Comparison of ENCODE assay signal across 23 cellular contexts in genomic region chr10:108801775-108802516, GRCh38.
DNase-seq lines count a peak whose midpoint lies in the region; TF ChIP-seq lines count a peak whose summit lies in the region.
"Had no signal": no experiment of that assay in that cellular context is flagged by ENCODE, and none has a peak within 500 bp of the region (broad histone marks: within the 10 kb centered on the region; RNA-seq: fewer than 3 reads in every experiment).

No MANE protein-coding gene starts in this region.

- no peaks in the 10 kb centered on the region for H3K36me3 Mint-ChIP-seq in glutamatergic neuron (ENCODE audit: unreplicated experiment)
- H3K36me3 Mint-ChIP-seq: activated CD8-positive, alpha-beta memory T cell treated with anti-CD3 and anti-CD28 coated beads, Interleukin-2, amount 10 ng/mL, durations not matched to agents 7 days and 5 days; CD4-positive, alpha-beta memory T cell had no signal

- H3K36me3 ChIP-seq in osteoblast (ENCODE audit: insufficient read depth, low read length) = no peaks in the 10 kb centered on the region
- H3K36me3 ChIP-seq: prostate gland had no signal

- no peak overlapping the region for H3K4me3 ChIP-seq in choroid plexus epithelial cell (ENCODE audit: low read depth, low read length)
- no peak overlapping the region for H3K4me3 ChIP-seq in osteoblast (ENCODE audit: insufficient read depth, low read length)
- H3K4me3 ChIP-seq: A549, prostate gland had no signal

- no peak overlapping the region for H3K27ac Mint-ChIP-seq in glutamatergic neuron (ENCODE audit: unreplicated experiment)
- H3K27ac Mint-ChIP-seq: activated CD8-positive, alpha-beta memory T cell treated with anti-CD3 and anti-CD28 coated beads, Interleukin-2, amount 10 ng/mL, durations not matched to agents 7 days and 5 days; activated naive CD8-positive, alpha-beta T cell treated with anti-CD3 and anti-CD28 coated beads, Interleukin-2, amount 50 U/mL, for 24 hours; activated T-helper 2 cell treated with anti-CD3 and anti-CD28 coated beads, Interferon-gamma antibody, Interleukin-2, Interleukin-4, amounts not matched to agents 10 μg/mL and 5 μg/mL and 100 μg/mL, durations not matched to agents 14 hours and 24 hours and 36 hours; CD4-positive, alpha-beta memory T cell; nephron progenitor cell had no signal

- H3K4me1 ChIP-seq in osteoblast (ENCODE audit: insufficient read depth, low read length) = no peaks in the 10 kb centered on the region
- H3K4me1 ChIP-seq: A549, foreskin keratinocyte, prostate gland had no signal

- no peaks in the 10 kb centered on the region for H3K27me3 ChIP-seq in osteoblast (ENCODE audit: insufficient read depth, low read length)
- H3K27me3 ChIP-seq: foreskin keratinocyte had no signal

- H3K4me3 Mint-ChIP-seq in glutamatergic neuron (ENCODE audit: unreplicated experiment) = no peak overlapping the region
- H3K4me3 Mint-ChIP-seq: activated CD8-positive, alpha-beta memory T cell treated with anti-CD3 and anti-CD28 coated beads, Interleukin-2, amount 10 ng/mL, durations not matched to agents 7 days and 5 days; activated naive CD8-positive, alpha-beta T cell treated with anti-CD3 and anti-CD28 coated beads, Interleukin-2, amount 50 U/mL, for 24 hours; CD4-positive, alpha-beta memory T cell; nephron progenitor cell had no signal

- H3K27ac ChIP-seq in osteoblast (ENCODE audit: low read depth, low read length) = no peak overlapping the region
- H3K27ac ChIP-seq: A549, foreskin keratinocyte, prostate gland had no signal

- TF ChIP-seq CTCF in choroid plexus epithelial cell (conservative IDR thresholded peaks at IDR 0.05; ENCODE audit: low read depth, low read length) = no peak
- TF ChIP-seq CTCF in osteoblast (IDR thresholded peaks at IDR 0.05; ENCODE audit: extremely low read depth, low read depth, low read length) = no peak
- TF ChIP-seq CTCF in glutamatergic neuron (IDR thresholded peaks at IDR 0.05; ENCODE audit: partially characterized antibody, unreplicated experiment) = no peak

- H3K9me3 ChIP-seq in osteoblast (ENCODE audit: low read depth, low read length) = no peaks in the 10 kb centered on the region
- H3K9me3 ChIP-seq: A549, prostate gland had no signal

- DNase-seq in AG08396 (ENCODE audit: low spot score) (peak; percentile 39), M059J (ENCODE audit: low read depth) (peak; percentile 81), choroid plexus epithelial cell (ENCODE audit: low read depth) (peak; percentile 90), kidney tubule cell (ENCODE audit: low spot score) (peak; percentile 84), ACHN (no peak), osteoblast (ENCODE audit: insufficient read length, low spot score, missing footprints) (no peak), NCI-H1105 (lab: John Stamatoyannopoulos, UW) (no peak), glutamatergic neuron (no peak)
- DNase-seq: activated CD4-positive, alpha-beta T cell treated with anti-CD3 and anti-CD28 coated beads for 4 hours; activated CD8-positive, alpha-beta memory T cell treated with anti-CD3 and anti-CD28 coated beads, Interleukin-2, amount 10 ng/mL, durations not matched to agents 7 days and 5 days; activated naive CD8-positive, alpha-beta T cell treated with anti-CD3 and anti-CD28 coated beads, Interleukin-2, amount 50 U/mL, for 24 hours; CD4-positive, alpha-beta memory T cell; cerebellar nuclear complex; Karpas-422; NCI-H1417; NCI-H524; nephron progenitor cell; stimulated activated CD4-positive, alpha-beta T cell treated with anti-CD3 and anti-CD28 coated beads, Interleukin-12 subunit alpha, Interleukin-12 subunit beta, amount 100 ng/mL, for 4 hours; stimulated activated CD8-positive, alpha-beta memory T cell treated with anti-CD3 and anti-CD28 coated beads, Interleukin-4, amount 100 ng/mL, for 48 hours had no signal

- in situ Hi-C loops in ACHN (cut with HindIII; ENCODE audit: low pct_ligation_motif_present, low pct_unique_long_range_greater_than_20kb, low sequenced_read_pairs) = no loop called here

- no peaks in the 10 kb centered on the region for H3K9me3 Mint-ChIP-seq in glutamatergic neuron (ENCODE audit: unreplicated experiment)
- H3K9me3 Mint-ChIP-seq: nephron progenitor cell had no signal

- H3K4me2 ChIP-seq in osteoblast (ENCODE audit: insufficient read depth, low read length) = no peak overlapping the region
- H3K4me2 ChIP-seq: A549 had no signal

- no peaks in the 10 kb centered on the region for H3K4me1 Mint-ChIP-seq in glutamatergic neuron (ENCODE audit: low read depth, unreplicated experiment)
- H3K4me1 Mint-ChIP-seq: activated CD8-positive, alpha-beta memory T cell treated with anti-CD3 and anti-CD28 coated beads, Interleukin-2, amount 10 ng/mL, durations not matched to agents 7 days and 5 days; activated naive CD8-positive, alpha-beta T cell treated with anti-CD3 and anti-CD28 coated beads, Interleukin-2, amount 50 U/mL, for 24 hours; CD4-positive, alpha-beta memory T cell; nephron progenitor cell had no signal

- no peaks in the 10 kb centered on the region for H3K27me3 Mint-ChIP-seq in glutamatergic neuron (ENCODE audit: unreplicated experiment)
- H3K27me3 Mint-ChIP-seq: activated CD8-positive, alpha-beta memory T cell treated with anti-CD3 and anti-CD28 coated beads, Interleukin-2, amount 10 ng/mL, durations not matched to agents 7 days and 5 days; activated naive CD8-positive, alpha-beta T cell treated with anti-CD3 and anti-CD28 coated beads, Interleukin-2, amount 50 U/mL, for 24 hours; CD4-positive, alpha-beta memory T cell had no signal

- no peaks in the 10 kb centered on the region for H3K79me2 ChIP-seq in osteoblast (ENCODE audit: insufficient read depth, low read length)

- no peaks in the 10 kb centered on the region for H4K20me1 ChIP-seq in osteoblast (ENCODE audit: insufficient read depth, low read length)

- H2AFZ ChIP-seq in osteoblast (ENCODE audit: low read length) = no peak overlapping the region

Comparison
In these comparisons a context has a peak if more than half of its experiments do, and no peak if none do; other contexts are left out.
1. DNase-seq: peak in AG08396 (single experiment), M059J (single experiment), choroid plexus epithelial cell (single experiment) and kidney tubule cell (single experiment); none in ACHN (single experiment), osteoblast (single experiment), NCI-H1105 (single experiment) and glutamatergic neuron (single experiment).